ENCODE assay signal across 9 cellular contexts in the genomic region with DNA sequence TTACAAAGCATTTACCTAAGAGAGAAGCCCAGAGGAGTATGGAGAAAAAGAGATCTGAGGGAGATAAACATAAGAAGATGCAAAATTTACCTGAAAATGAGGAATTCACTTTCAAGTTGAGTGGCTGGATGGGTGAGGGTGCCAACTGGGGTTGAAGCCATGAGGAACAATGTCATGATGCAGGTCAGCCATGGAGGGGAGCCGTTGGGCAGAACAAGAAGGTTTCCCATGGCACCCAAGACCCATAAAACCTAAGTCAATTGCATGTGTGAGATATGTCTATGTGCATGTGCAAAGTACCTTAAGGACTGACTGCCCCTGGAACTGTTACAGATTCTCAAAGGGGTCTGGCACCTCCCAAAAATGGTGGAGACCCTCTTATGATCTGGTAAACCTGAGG. TPM values are rescaled to one million over a fixed set of nuclear protein-coding genes. Genes with fewer than 3 reads are reported as not detected.
DNase-seq lines count a peak whose midpoint lies in the region; ATAC-seq and TF ChIP-seq lines count a peak whose summit lies in the region.
"Had no signal": no experiment of that assay in that cellular context is flagged by ENCODE, and none has a peak within 500 bp of the region (broad histone marks: within the 10 kb centered on the region; RNA-seq: fewer than 3 reads in every experiment).

No MANE protein-coding gene starts in this region.

- DNase-seq in DMS53 (lab: John Stamatoyannopoulos, UW) = peak; percentile 61
- peak; percentile 20 for DNase-seq in NCI-H1694 treated with DMSO at 0.1 percent for 48 hours (lab: John Stamatoyannopoulos, UW)
- DNase-seq in epidermal melanocyte (ENCODE audit: insufficient read length, low spot score) = peak; percentile 16
- peak; percentile 36 to 64 for DNase-seq in lung microvascular endothelial cell (ENCODE audit: low read depth in 2 of 2)
- no peak for DNase-seq in activated CD4-positive, alpha-beta T cell treated with anti-CD3 and anti-CD28 coated beads, Interleukin-2, amount 50 U/mL, for 48 hours
- no peak for DNase-seq in activated CD4-positive, alpha-beta T cell treated with anti-CD3 and anti-CD28 coated beads, Interleukin-2, amount 50 U/mL, for 1 hour
- DNase-seq in GM13977 (ENCODE audit: low spot score) = no peak

- ATAC-seq in HG03354 (IDR thresholded peaks at IDR 0.05; ENCODE audit: poor library complexity, severe bottlenecking, unreplicated experiment) = no peak
- ATAC-seq: activated T-helper 17 cell treated with anti-CD3 and anti-CD28 coated beads, Interleukin-2, amount 50 U/mL, for 72 hours had no signal

- no peak for TF ChIP-seq CTCF in GM13977 (IDR thresholded peaks at IDR 0.05; ENCODE audit: extremely low read depth, insufficient read depth, missing control alignments)

- in situ Hi-C loops in GM13977 (cut with MboI; ENCODE audit: low pct_unique_long_range_greater_than_20kb, low sequenced_read_pairs, unreplicated experiment) = no loop called here

RNA-seq across cellular contexts. Expression of a gene that starts 46.6 kb away (rescaled TPM):
- total RNA-seq in lung microvascular endothelial cell = 14.8 and 19.8 TPM in 2 replicates
- total RNA-seq: activated T-helper 17 cell treated with anti-CD3 and anti-CD28 coated beads, Interleukin-2, amount 50 U/mL, for 72 hours had no signal

Comparison
In these comparisons a context has a peak if more than half of its experiments do, and no peak if none do; other contexts are left out.
1. DNase-seq: peak in DMS53 (single experiment), NCI-H1694 treated with DMSO at 0.1 percent for 48 hours (single experiment), epidermal melanocyte (single experiment) and lung microvascular endothelial cell (2 of 2); none in activated CD4-positive, alpha-beta T cell treated with anti-CD3 and anti-CD28 coated beads, Interleukin-2, amount 50 U/mL, for 48 hours (0 of 2), activated CD4-positive, alpha-beta T cell treated with anti-CD3 and anti-CD28 coated beads, Interleukin-2, amount 50 U/mL, for 1 hour (single experiment) and GM13977 (single experiment).